20 cellular contexts compared by ENCODE assay signal in the genomic region with DNA sequence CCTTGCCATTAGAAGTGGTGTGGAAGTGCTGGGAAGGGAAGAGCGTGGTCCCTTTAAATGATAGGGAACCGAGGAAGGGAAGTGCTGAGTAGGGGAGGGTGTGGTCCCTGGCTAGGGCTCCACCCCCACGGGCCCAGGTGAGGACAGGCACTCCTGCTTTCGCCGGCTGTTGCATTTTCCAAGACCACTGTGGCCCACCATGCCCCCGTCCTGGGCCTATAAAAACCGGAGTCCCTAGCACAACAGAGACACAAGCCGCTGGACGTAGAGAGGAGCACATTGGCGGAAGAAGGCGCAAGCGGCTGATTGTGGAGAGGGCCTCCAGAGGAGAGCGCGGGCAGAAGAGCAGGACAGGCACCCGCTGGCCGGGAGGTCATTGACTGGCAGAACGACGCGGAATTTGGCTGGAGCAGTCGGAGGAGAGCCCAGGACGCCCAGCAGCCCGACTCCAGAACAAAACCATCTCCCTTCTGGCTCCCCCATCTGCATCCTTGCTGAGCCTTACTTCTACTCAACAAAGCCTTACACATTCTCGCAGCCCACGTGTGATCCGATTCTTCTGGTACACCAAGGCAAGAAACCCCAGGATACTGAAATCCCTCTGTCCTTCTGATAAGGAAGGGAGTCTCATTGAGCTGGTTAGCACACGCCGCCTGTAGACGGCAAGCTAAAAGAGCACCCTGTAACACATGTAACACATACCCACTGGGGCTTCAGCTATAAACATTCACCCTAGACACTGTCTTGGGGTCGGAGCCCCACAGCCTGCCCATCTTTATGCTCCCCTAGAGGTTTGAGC.
DNase-seq lines count a peak whose midpoint lies in the region; ATAC-seq and TF ChIP-seq lines count a peak whose summit lies in the region.
"Had no signal": no experiment of that assay in that cellular context is flagged by ENCODE, and none has a peak within 500 bp of the region (broad histone marks: within the 10 kb centered on the region; RNA-seq: fewer than 3 reads in every experiment).

No MANE protein-coding gene starts in this region.

- no peaks in the 10 kb centered on the region for H3K9me2 ChIP-seq in PC-9 (ENCODE audit: insufficient read depth)

- H3K9me3 Mint-ChIP-seq in Calu3 (ENCODE audit: low read depth, unreplicated experiment) (no peaks in the 10 kb centered on the region), chondrocyte (ENCODE audit: low read depth) (no peaks in the 10 kb centered on the region)
- H3K9me3 Mint-ChIP-seq: activated T-cell treated with anti-CD3 and anti-CD28 coated beads, Interleukin-2, amount 50 U/mL, for 24 hours had no signal

- ATAC-seq in HG03196 (IDR thresholded peaks at IDR 0.05; ENCODE audit: unreplicated experiment) = no peak
- no peak for ATAC-seq in GM19467 (IDR thresholded peaks at IDR 0.05; ENCODE audit: unreplicated experiment)
- ATAC-seq: gastrocnemius medialis; naive thymus-derived CD4-positive, alpha-beta T cell had no signal

- no TSS peak for BruUV-seq in Calu3 (replicated peaks; lab: Mats Ljungman, UMichigan)
- BruUV-seq in PC-9 (replicated peaks; lab: Mats Ljungman, UMichigan) = TSS peak; percentile 80

- intact Hi-C loops in Calu3 (cut with micrococcal nuclease; ENCODE audit: unreplicated experiment) = loop anchor here (2.0 kb wide), 1 partner anchor 18 kb away; no protein-coding TSS in a partner anchor
- intact Hi-C loops in PC-9 (cut with micrococcal nuclease; ENCODE audit: unreplicated experiment) = loop anchor here (1.0 to 5.0 kb wide), 2 partner anchors 18 to 475 kb away; no protein-coding TSS in a partner anchor

- TF ChIP-seq CTCF in Calu3 (IDR thresholded peaks at IDR 0.05; ENCODE audit: unreplicated experiment) (no peak), PC-9 (conservative IDR thresholded peaks at IDR 0.05) (no peak), osteoblast (IDR thresholded peaks at IDR 0.05; ENCODE audit: extremely low read depth, low read depth, low read length) (no peak), chondrocyte (IDR thresholded peaks at IDR 0.05) (no peak)

- H3K4me3 Mint-ChIP-seq in Calu3 (ENCODE audit: low read depth, unreplicated experiment) (no peak overlapping the region), chondrocyte (ENCODE audit: unreplicated experiment) (no peak overlapping the region)
- H3K4me3 Mint-ChIP-seq: activated naive CD8-positive, alpha-beta T cell; activated T-cell treated with anti-CD3 and anti-CD28 coated beads, Interleukin-2, amount 50 U/mL, for 24 hours; naive thymus-derived CD4-positive, alpha-beta T cell had no signal

- CTCF ChIA-PET in Calu3 (lab: Charles Lee) (interaction anchor here (0.6 to 0.9 kb wide), 2 partner anchors 15 to 151 kb away, joined by 3 to 4 read pairs; no protein-coding TSS in a partner anchor), PC-9 (lab: Charles Lee) (interaction anchor here (0.5 to 0.6 kb wide), 2 partner anchors 113 to 1648 kb away, joined by 3 read pairs; no protein-coding TSS in a partner anchor)

- no peaks in the 10 kb centered on the region for H3K9me3 ChIP-seq in PC-9 (ENCODE audit: insufficient read depth, low read depth)
- no peaks in the 10 kb centered on the region for H3K9me3 ChIP-seq in iPS-15b (ENCODE audit: control insufficient read depth, insufficient read depth, low read length)
- H3K9me3 ChIP-seq in osteoblast (ENCODE audit: low read depth, low read length) = no peaks in the 10 kb centered on the region
- H3K9me3 ChIP-seq: gastrocnemius medialis, upper lobe of right lung had no signal

- no peak overlapping the region for H3K27ac Mint-ChIP-seq in Calu3 (ENCODE audit: unreplicated experiment)
- H3K27ac Mint-ChIP-seq in chondrocyte (ENCODE audit: unreplicated experiment) = no peak overlapping the region
- H3K27ac Mint-ChIP-seq: activated naive CD8-positive, alpha-beta T cell; activated T-cell treated with anti-CD3 and anti-CD28 coated beads, Interleukin-2, amount 50 U/mL, for 24 hours; naive thymus-derived CD4-positive, alpha-beta T cell had no signal

- H3K79me2 ChIP-seq in PC-9 (ENCODE audit: low read depth) = no peaks in the 10 kb centered on the region
- H3K79me2 ChIP-seq in osteoblast (ENCODE audit: insufficient read depth, low read length) = no peaks in the 10 kb centered on the region

- peaks cover 11% of the 10 kb centered on the region; the same call in 1 of the 2 replicates for H3F3A ChIP-seq in PC-9 (ENCODE audit: insufficient read depth, low read depth)

- H3K9ac ChIP-seq in iPS-15b (ENCODE audit: low read depth, low read length) = peak overlapping the region; percentile 73

- peaks cover 19% of the 10 kb centered on the region for H3K4me1 ChIP-seq in PC-9 (replicated peaks; ENCODE audit: insufficient read depth)
- peaks cover 25% of the 10 kb centered on the region for H3K4me1 ChIP-seq in iPS-15b (ENCODE audit: control insufficient read depth, insufficient read depth, low read length)
- peaks cover 17% of the 10 kb centered on the region for H3K4me1 ChIP-seq in osteoblast (ENCODE audit: insufficient read depth, low read length)
- H3K4me1 ChIP-seq: gastrocnemius medialis, upper lobe of right lung had no signal

- H3K4me2 ChIP-seq in PC-9 (no peak overlapping the region; the same call in 1 of the 2 replicates), osteoblast (ENCODE audit: insufficient read depth, low read length) (no peak overlapping the region)

- H3K27me3 Mint-ChIP-seq in Calu3 (ENCODE audit: unreplicated experiment) (no peaks in the 10 kb centered on the region), chondrocyte (ENCODE audit: low read depth) (no peaks in the 10 kb centered on the region)

- H2AFZ ChIP-seq in PC-9 = no peak overlapping the region
- H2AFZ ChIP-seq in osteoblast (ENCODE audit: low read length) = peak overlapping the region; percentile 12

- DNase-seq in Calu3 = peak; percentile 16
- peak in 1 of 2 experiments; percentile 30 for DNase-seq in PC-9
- no peak for DNase-seq in osteoblast (ENCODE audit: insufficient read length, low spot score, missing footprints)
- DNase-seq in chondrocyte (ENCODE audit: low spot score) = no peak
- no peak for DNase-seq in cerebellum (ENCODE audit: low spot score)
- DNase-seq: activated CD4-positive, alpha-beta T cell treated with anti-CD3 and anti-CD28 coated beads for 4 hours; activated T-cell treated with anti-CD3 and anti-CD28 coated beads, Interleukin-2, amount 50 U/mL, for 24 hours; caudate nucleus; DMS53; gastrocnemius medialis; HCEC 1CT; Karpas-422; naive thymus-derived CD4-positive, alpha-beta T cell; NCI-H1417 treated with DMSO at 0.1 percent for 48 hours; Right ventricle myocardium superior; upper lobe of right lung had no signal

- POLR2A ChIA-PET in PC-9 (lab: Charles Lee; ENCODE audit: unreplicated experiment) = interaction anchor here (0.6 kb wide), 1 partner anchor 16 kb away, joined by 3 read pairs; no protein-coding TSS in a partner anchor

- H3K27me3 ChIP-seq in PC-9 (ENCODE audit: insufficient read depth, low read depth) = no peaks in the 10 kb centered on the region
- no peaks in the 10 kb centered on the region for H3K27me3 ChIP-seq in iPS-15b (ENCODE audit: control insufficient read depth, insufficient read depth, low read length)
- H3K27me3 ChIP-seq in osteoblast (ENCODE audit: insufficient read depth, low read length) = no peaks in the 10 kb centered on the region
- H3K27me3 ChIP-seq: gastrocnemius medialis, upper lobe of right lung had no signal

- no peaks in the 10 kb centered on the region for H3K36me3 Mint-ChIP-seq in Calu3 (ENCODE audit: insufficient read depth, unreplicated experiment)
- H3K36me3 Mint-ChIP-seq in chondrocyte (ENCODE audit: low read depth) = no peaks in the 10 kb centered on the region
- H3K36me3 Mint-ChIP-seq: activated naive CD8-positive, alpha-beta T cell; naive thymus-derived CD4-positive, alpha-beta T cell had no signal

- no peak overlapping the region for H3K4me3 ChIP-seq in PC-9
- H3K4me3 ChIP-seq in iPS-15b (ENCODE audit: low read depth, low read length) = peak overlapping the region; percentile 78
- no peak overlapping the region for H3K4me3 ChIP-seq in osteoblast (ENCODE audit: insufficient read depth, low read length)
- H3K4me3 ChIP-seq: gastrocnemius medialis, upper lobe of right lung had no signal

- H3K36me3 ChIP-seq in PC-9 (ENCODE audit: low read depth) (no peaks in the 10 kb centered on the region), iPS-15b (ENCODE audit: control insufficient read depth, insufficient read depth, low read length) (no peaks in the 10 kb centered on the region), osteoblast (ENCODE audit: insufficient read depth, low read length) (no peaks in the 10 kb centered on the region)
- H3K36me3 ChIP-seq: gastrocnemius medialis, upper lobe of right lung had no signal

- H4K20me1 ChIP-seq in PC-9 (ENCODE audit: insufficient read depth) (no peaks in the 10 kb centered on the region), osteoblast (ENCODE audit: insufficient read depth, low read length) (no peaks in the 10 kb centered on the region)

- H3K27ac ChIP-seq in PC-9 (peak overlapping the region; percentile 32; the same call in 1 of the 2 replicates), osteoblast (ENCODE audit: low read depth, low read length) (peak overlapping the region; percentile 88)
- H3K27ac ChIP-seq: gastrocnemius medialis, upper lobe of right lung had no signal

- H3K4me1 Mint-ChIP-seq in Calu3 (ENCODE audit: low read depth, unreplicated experiment) (peaks cover 44% of the 10 kb centered on the region), chondrocyte (ENCODE audit: low read depth) (peaks cover 34% of the 10 kb centered on the region)
